In genomic region chr7:121744877-121745276, GRCh38 we compare ENCODE assay signal across 21 cellular contexts.
DNase-seq lines count a peak whose midpoint lies in the region; ATAC-seq and TF ChIP-seq lines count a peak whose summit lies in the region.
"Had no signal": no experiment of that assay in that cellular context is flagged by ENCODE, and none has a peak within 500 bp of the region (broad histone marks: within the 10 kb centered on the region; RNA-seq: fewer than 3 reads in every experiment).

No MANE protein-coding gene starts in this region.

- H3K79me2 ChIP-seq in SK-N-SH (ENCODE audit: insufficient read depth), result no peaks in the 10 kb centered on the region

- CTCF ChIA-PET in T-cell (lab: Charles Lee) (no interaction called here), SK-N-SH (lab: Yijun Ruan, JAX) (interaction anchor here (1.4 kb wide), 1 partner anchor 250 kb away, joined by 5 read pairs; no protein-coding TSS in a partner anchor)

- H3K9me2 ChIP-seq in SK-N-SH, result no peaks in the 10 kb centered on the region

- peak; percentile 56 for DNase-seq in NCI-H2227 (lab: John Stamatoyannopoulos, UW; ENCODE audit: unreplicated experiment)
- DNase-seq in NCI-H2227 treated with DMSO at 0.1 percent for 48 hours (lab: John Stamatoyannopoulos, UW), result no peak
- no peak for DNase-seq in RWPE2 (ENCODE audit: low spot score)
- peak; percentile 16 for DNase-seq in retinal pigment epithelial cell (ENCODE audit: low read depth)
- no peak for DNase-seq in T-cell
- DNase-seq in SK-N-SH, result no peak
- DNase-seq: COR-L47, EL, GOT3, KBM-7, NCI-H1048, NCI-H1436, NCI-H2029, NCI-H510A, NCI-H82, PC-9 had no signal

- H3K4me3 Mint-ChIP-seq in T-cell, result no peak overlapping the region
- H3K4me3 Mint-ChIP-seq: B cell had no signal

- H3K4me1 Mint-ChIP-seq in T-cell, result no peaks in the 10 kb centered on the region
- H3K4me1 Mint-ChIP-seq: B cell had no signal

- H3K4me1 ChIP-seq in RWPE2 (ENCODE audit: insufficient read depth, poor library complexity, severe bottlenecking) (peaks cover 32% of the 10 kb centered on the region), SK-N-SH (ENCODE audit: control insufficient read depth in 1 of 2, insufficient read depth in 2 of 2, low read depth in 1 of 2, low read length in 1 of 2) (no peaks in the 10 kb centered on the region)

- TF ChIP-seq CTCF in RWPE2 (IDR thresholded peaks at IDR 0.05; ENCODE audit: poor library complexity, severe bottlenecking), result no peak
- TF ChIP-seq CTCF in retinal pigment epithelial cell (conservative IDR thresholded peaks at IDR 0.05; ENCODE audit: low read depth, low read length), result no peak
- TF ChIP-seq CTCF in SK-N-SH (IDR thresholded peaks at IDR 0.05), result no peak

- no peak overlapping the region for H3K9ac ChIP-seq in SK-N-SH

- no peaks in the 10 kb centered on the region for H3F3A ChIP-seq in SK-N-SH (replicated peaks; ENCODE audit: insufficient read depth)

- no peaks in the 10 kb centered on the region for H3K27me3 Mint-ChIP-seq in T-cell

- 2% methylated on average over 2 of the region's 2 CpGs for WGBS in SK-N-SH (ENCODE audit: low lambda C conversion rate)

- POLR2A ChIA-PET in T-cell (lab: Charles Lee), result no interaction called here
- POLR2A ChIA-PET in SK-N-SH (lab: Yijun Ruan, JAX), result no interaction called here

- H3K27me3 ChIP-seq in RWPE2 (ENCODE audit: insufficient read depth, poor library complexity, severe bottlenecking), result no peaks in the 10 kb centered on the region
- H3K27me3 ChIP-seq in SK-N-SH (ENCODE audit: insufficient read depth), result no peaks in the 10 kb centered on the region

- no peaks in the 10 kb centered on the region for H4K20me1 ChIP-seq in SK-N-SH (ENCODE audit: insufficient read depth)

- TF ChIP-seq RAD21 in SK-N-SH (IDR thresholded peaks at IDR 0.05; ENCODE audit: low read length), result no peak

- H3K9me3 Mint-ChIP-seq in T-cell, result peaks cover 0 to 4% (median 2%) of the 10 kb centered on the region in 3 donors

- H3K4me2 ChIP-seq in SK-N-SH, result no peak overlapping the region

- H3K36me3 Mint-ChIP-seq in T-cell, result no peaks in the 10 kb centered on the region

- H2AFZ ChIP-seq in SK-N-SH (ENCODE audit: low read depth), result no peak overlapping the region
- H2AFZ ChIP-seq: PC-9 had no signal

- no peak overlapping the region for H3K27ac Mint-ChIP-seq in T-cell
- H3K27ac Mint-ChIP-seq: B cell had no signal

- H3K4me3 ChIP-seq in RWPE2 (ENCODE audit: severe bottlenecking) (no peak overlapping the region), retinal pigment epithelial cell (ENCODE audit: low read length) (no peak overlapping the region), SK-N-SH (ENCODE audit: low read depth in 2 of 2, low read length in 1 of 2) (no peak overlapping the region)
- H3K4me3 ChIP-seq: GM12878, PC-9 had no signal

- H3K36me3 ChIP-seq in RWPE2 (ENCODE audit: low read depth), result no peaks in the 10 kb centered on the region
- no peaks in the 10 kb centered on the region for H3K36me3 ChIP-seq in SK-N-SH (replicated peaks in 1 of 2; ENCODE audit: control insufficient read depth in 1 of 2, insufficient read depth in 2 of 2, low read length in 1 of 2)

- TF ChIP-seq EP300 in SK-N-SH (IDR thresholded peaks at IDR 0.05; ENCODE audit: borderline replicate concordance in 1 of 2, low read depth in 1 of 2, low read length in 1 of 2), result no peak

- ATAC-seq in RWPE2 (ENCODE audit: low read depth) (no peak), esophagus mucosa (peak; percentile 39), T-cell (replicated peaks in 1 of 4) (no peak), GM18498 (IDR thresholded peaks at IDR 0.05; ENCODE audit: unreplicated experiment) (no peak)

- H3K27ac ChIP-seq in RWPE2 (ENCODE audit: poor library complexity, severe bottlenecking), result peak overlapping the region; percentile 22
- H3K27ac ChIP-seq in SK-N-SH (ENCODE audit: low read depth in 2 of 2, low read length in 1 of 2), result no peak overlapping the region
- H3K27ac ChIP-seq: PC-9, RWPE1 had no signal

- H3K9me3 ChIP-seq in RWPE2 (ENCODE audit: severe bottlenecking), result no peaks in the 10 kb centered on the region
- no peaks in the 10 kb centered on the region for H3K9me3 ChIP-seq in SK-N-SH

TF ChIP-seq in SK-N-SH, 30 proteins besides CTCF, POLR2A, EP300 and RAD21:
- TF ChIP-seq TEAD4 (IDR thresholded peaks at IDR 0.05; ENCODE audit: borderline replicate concordance, insufficient read depth), result no peak
- no peak for TF ChIP-seq RCOR1 (IDR thresholded peaks at IDR 0.05; ENCODE audit: low read length)
- no peak for TF ChIP-seq NRF1 (IDR thresholded peaks at IDR 0.05; ENCODE audit: low read depth, low read length)
- TF ChIP-seq IRF3 (IDR thresholded peaks at IDR 0.05; ENCODE audit: low read depth, low read length), result no peak
- TF ChIP-seq ELF1 (IDR thresholded peaks at IDR 0.05), result no peak
- no peak for TF ChIP-seq NFIC (IDR thresholded peaks at IDR 0.05; ENCODE audit: borderline replicate concordance)
- TF ChIP-seq TCF12 (IDR thresholded peaks at IDR 0.05), result no peak
- TF ChIP-seq, protein P1, sequence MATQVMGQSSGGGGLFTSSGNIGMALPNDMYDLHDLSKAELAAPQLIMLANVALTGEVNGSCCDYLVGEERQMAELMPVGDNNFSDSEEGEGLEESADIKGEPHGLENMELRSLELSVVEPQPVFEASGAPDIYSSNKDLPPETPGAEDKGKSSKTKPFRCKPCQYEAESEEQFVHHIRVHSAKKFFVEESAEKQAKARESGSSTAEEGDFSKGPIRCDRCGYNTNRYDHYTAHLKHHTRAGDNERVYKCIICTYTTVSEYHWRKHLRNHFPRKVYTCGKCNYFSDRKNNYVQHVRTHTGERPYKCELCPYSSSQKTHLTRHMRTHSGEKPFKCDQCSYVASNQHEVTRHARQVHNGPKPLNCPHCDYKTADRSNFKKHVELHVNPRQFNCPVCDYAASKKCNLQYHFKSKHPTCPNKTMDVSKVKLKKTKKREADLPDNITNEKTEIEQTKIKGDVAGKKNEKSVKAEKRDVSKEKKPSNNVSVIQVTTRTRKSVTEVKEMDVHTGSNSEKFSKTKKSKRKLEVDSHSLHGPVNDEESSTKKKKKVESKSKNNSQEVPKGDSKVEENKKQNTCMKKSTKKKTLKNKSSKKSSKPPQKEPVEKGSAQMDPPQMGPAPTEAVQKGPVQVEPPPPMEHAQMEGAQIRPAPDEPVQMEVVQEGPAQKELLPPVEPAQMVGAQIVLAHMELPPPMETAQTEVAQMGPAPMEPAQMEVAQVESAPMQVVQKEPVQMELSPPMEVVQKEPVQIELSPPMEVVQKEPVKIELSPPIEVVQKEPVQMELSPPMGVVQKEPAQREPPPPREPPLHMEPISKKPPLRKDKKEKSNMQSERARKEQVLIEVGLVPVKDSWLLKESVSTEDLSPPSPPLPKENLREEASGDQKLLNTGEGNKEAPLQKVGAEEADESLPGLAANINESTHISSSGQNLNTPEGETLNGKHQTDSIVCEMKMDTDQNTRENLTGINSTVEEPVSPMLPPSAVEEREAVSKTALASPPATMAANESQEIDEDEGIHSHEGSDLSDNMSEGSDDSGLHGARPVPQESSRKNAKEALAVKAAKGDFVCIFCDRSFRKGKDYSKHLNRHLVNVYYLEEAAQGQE (IDR thresholded peaks at IDR 0.05; ENCODE audit: low read depth, low read length), result no peak
- TF ChIP-seq TAF1 (IDR thresholded peaks at IDR 0.05; ENCODE audit: borderline replicate concordance, low read depth, low read length), result no peak
- no peak for TF ChIP-seq MEF2A (IDR thresholded peaks at IDR 0.05; ENCODE audit: borderline replicate concordance, low read depth)
- no peak for TF ChIP-seq CHD2 (IDR thresholded peaks at IDR 0.05; ENCODE audit: low read length, partially characterized antibody)
- no peak for TF ChIP-seq FOSL2 (IDR thresholded peaks at IDR 0.05; ENCODE audit: borderline replicate concordance, low read depth)
- TF ChIP-seq EZH2phosphoT487 (IDR thresholded peaks at IDR 0.05; ENCODE audit: borderline replicate concordance, low read depth), result no peak
- no peak for TF ChIP-seq USF2 (IDR thresholded peaks at IDR 0.05; ENCODE audit: borderline replicate concordance, low read depth, low read length)
- no peak for TF ChIP-seq SIN3A (IDR thresholded peaks at IDR 0.05; ENCODE audit: borderline replicate concordance, low read depth, low read length)
- no peak for TF ChIP-seq YY1 (IDR thresholded peaks at IDR 0.05; ENCODE audit: low read depth)
- no peak for TF ChIP-seq FOXJ3 (CRISPR knock-in tag; IDR thresholded peaks at IDR 0.05)

Comparison
In these comparisons a context has a peak if more than half of its experiments do, and no peak if none do; other contexts are left out.
1. DNase-seq: peak in NCI-H2227 (single experiment) and retinal pigment epithelial cell (single experiment); none in NCI-H2227 treated with DMSO at 0.1 percent for 48 hours (single experiment), RWPE2 (single experiment), T-cell (0 of 34) and SK-N-SH (single experiment).